In genomic region chr1:150579955-150580642, GRCh38 we compare ENCODE assay signal across 8 cellular contexts. TPM values are rescaled to one million over a fixed set of nuclear protein-coding genes. Genes with fewer than 3 reads are reported as not detected.
DNase-seq lines count a peak whose midpoint lies in the region; ATAC-seq and TF ChIP-seq lines count a peak whose summit lies in the region.

No MANE protein-coding gene starts in this region.

- H3K27ac ChIP-seq in CD4-positive, alpha-beta T cell (ENCODE audit: low read depth, low read length) = peak overlapping the region; percentile 97
- H3K27ac ChIP-seq in KMS-11 (peak overlapping the region; percentile 78), dorsolateral prefrontal cortex (peak overlapping the region; percentile 86 to 100 (median 98))

- intact Hi-C loops in CD4-positive, alpha-beta T cell (cut with DNase I, micrococcal nuclease) = loop anchor here (1.0 to 5.0 kb wide), 5 partner anchors 19 to 218 kb away; partner anchors contain the start of genes ENSA (in 2 of the 2) and RPRD2 (in 1 of the 2)
- intact Hi-C loops in dorsolateral prefrontal cortex (cut with DNase I) (loop anchor here (1.0 to 5.0 kb wide), 4 partner anchors 19 to 297 kb away; partner anchors contain the start of gene ARNT (in 1 of the 2)), posterior vena cava (cut with DNase I) (no loop called here)

- ATAC-seq in CD4-positive, alpha-beta T cell (ENCODE audit: poor library complexity) = no peak
- no peak for ATAC-seq in GM21786 (IDR thresholded peaks at IDR 0.05; ENCODE audit: unreplicated experiment)

- peaks cover 33% of the 10 kb centered on the region for H3K36me3 ChIP-seq in KMS-11 (ENCODE audit: insufficient read depth)

- H3K36me3 Mint-ChIP-seq in CD4-positive, alpha-beta T cell (ENCODE audit: low read depth) = peaks cover 57% of the 10 kb centered on the region
- peaks cover 44% of the 10 kb centered on the region for H3K36me3 Mint-ChIP-seq in nephron (ENCODE audit: low read depth)

- TF ChIP-seq CTCF in CD4-positive, alpha-beta T cell (IDR thresholded peaks at IDR 0.05) = no peak
- TF ChIP-seq CTCF in KMS-11 (conservative IDR thresholded peaks at IDR 0.05; ENCODE audit: low read depth, low read length) (no peak), dorsolateral prefrontal cortex (IDR thresholded peaks at IDR 0.05 in 54 of 56, conservative IDR thresholded peaks at IDR 0.05 in 2 of 56; ENCODE audit: low read depth in 1 of 56, partially characterized antibody in 56 of 56) (no peak), nephron (IDR thresholded peaks at IDR 0.05; ENCODE audit: unreplicated experiment in 3 of 3) (no peak)

- peaks cover 39% of the 10 kb centered on the region for H4K20me1 ChIP-seq in KMS-11 (ENCODE audit: insufficient read depth)

- peaks cover 49% of the 10 kb centered on the region for H3K79me2 ChIP-seq in KMS-11 (ENCODE audit: insufficient read depth, low read depth)

- peak overlapping the region; percentile 98 for H3K27ac Mint-ChIP-seq in CD4-positive, alpha-beta T cell
- H3K27ac Mint-ChIP-seq in nephron = peak overlapping the region; percentile 96 to 100 (median 99)

- peak overlapping the region; percentile 57 for H3K4me2 ChIP-seq in KMS-11

- peaks cover 38% of the 10 kb centered on the region for H3K4me1 ChIP-seq in KMS-11 (ENCODE audit: low read depth, poor library complexity, severe bottlenecking)

- H3K4me3 ChIP-seq in KMS-11 (IDR thresholded peaks at IDR 0.05; ENCODE audit: insufficient read depth, low read depth, low read length) (peak overlapping the region; percentile 47), dorsolateral prefrontal cortex (peak overlapping the region; percentile 59 to 99 (median 94))

- no peaks in the 10 kb centered on the region for H3K27me3 ChIP-seq in CD4-positive, alpha-beta T cell (ENCODE audit: control insufficient read depth, insufficient read depth, low read length)
- H3K27me3 ChIP-seq in KMS-11 (ENCODE audit: insufficient read depth, low read depth) (no peaks in the 10 kb centered on the region), dorsolateral prefrontal cortex (no peaks in the 10 kb centered on the region)

- DNase-seq in CD4-positive, alpha-beta T cell = no peak
- DNase-seq in dorsolateral prefrontal cortex (no peak), NCI-H82 (lab: John Stamatoyannopoulos, UW) (no peak), OCI-M1 (lab: John Stamatoyannopoulos, UW) (no peak), posterior vena cava (ENCODE audit: low spot score) (no peak)

- H3K27me3 Mint-ChIP-seq in CD4-positive, alpha-beta T cell = no peaks in the 10 kb centered on the region
- no peaks in the 10 kb centered on the region for H3K27me3 Mint-ChIP-seq in nephron (ENCODE audit: low read depth)

- H3K9me3 Mint-ChIP-seq in CD4-positive, alpha-beta T cell = no peaks in the 10 kb centered on the region
- H3K9me3 Mint-ChIP-seq in nephron = no peaks in the 10 kb centered on the region

- peak overlapping the region; percentile 73 for H2AFZ ChIP-seq in KMS-11 (ENCODE audit: low read depth)

- H3K9me3 ChIP-seq in CD4-positive, alpha-beta T cell (ENCODE audit: control insufficient read depth, low read length) = no peaks in the 10 kb centered on the region

- CTCF ChIA-PET in CD4-positive, alpha-beta T cell (lab: Charles Lee) = interaction anchor here (0.6 to 14.2 kb wide), 7 partner anchors 12 to 41 kb away, joined by 4 to 183 read pairs (median 8); no protein-coding TSS in a partner anchor

- POLR2A ChIA-PET in CD4-positive, alpha-beta T cell (lab: Charles Lee) = interaction anchor here (0.6 to 15.4 kb wide), 28 partner anchors 9 to 701 kb away, joined by 3 to 1538 read pairs (median 7); partner anchors contain the start of genes ADAMTSL4, ENSA, FALEC and GOLPH3L

- H3K4me1 Mint-ChIP-seq in CD4-positive, alpha-beta T cell (ENCODE audit: low read depth) = peaks cover 31% of the 10 kb centered on the region
- H3K4me1 Mint-ChIP-seq in nephron = peaks cover 40% of the 10 kb centered on the region

- H3K9ac ChIP-seq in KMS-11 = peak overlapping the region; percentile 92

- H3K4me3 Mint-ChIP-seq in CD4-positive, alpha-beta T cell = peak overlapping the region; percentile 99
- peak overlapping the region; percentile 90 to 98 (median 95) for H3K4me3 Mint-ChIP-seq in nephron

RNA-seq across cellular contexts. Expression of gene MCL1, which starts 0.7 kb away (rescaled TPM):
- total RNA-seq in CD4-positive, alpha-beta T cell = 100 to 1,000 TPM; 737 to 747 TPM
- total RNA-seq in dorsolateral prefrontal cortex (100 to 1,000 TPM in 19 of 120 experiments, 10 to 100 TPM in 101; 43.4 to 130 (median 70.6) TPM), posterior vena cava (100 to 1,000 TPM; 210 to 267 TPM)

RNA-seq across cellular contexts. Expression of gene ADAMTSL4, which starts 30.9 kb away (rescaled TPM):
- under 1 TPM; 0.16 to 0.22 TPM for total RNA-seq in CD4-positive, alpha-beta T cell
- total RNA-seq in dorsolateral prefrontal cortex = 1 to 10 TPM in 102 of 120 experiments, under 1 TPM in 18; 0.25 to 8.0 (median 1.9) TPM
- 10 to 100 TPM; 79.6 to 99.6 TPM for total RNA-seq in posterior vena cava

RNA-seq across cellular contexts. Expression of gene ENSA, which starts 49.3 kb away (rescaled TPM):
- total RNA-seq in CD4-positive, alpha-beta T cell = 100 to 1,000 TPM; 132 to 137 TPM
- total RNA-seq in dorsolateral prefrontal cortex = 100 to 1,000 TPM; 155 to 380 (median 257) TPM
- 100 to 1,000 TPM; 149 to 156 TPM for total RNA-seq in posterior vena cava

Comparison
In these comparisons a context has a peak if more than half of its experiments do, and no peak if none do; other contexts are left out.
1. RNA of gene ADAMTSL4, which starts 30.9 kb away (total RNA-seq): 79.6 to 99.6 TPM in posterior vena cava; 0.25 to 8.0 TPM in dorsolateral prefrontal cortex and 0.16 to 0.22 TPM in CD4-positive, alpha-beta T cell; every median in the first group is over 4 times any median in the second.
2. intact Hi-C loops: an anchor here in CD4-positive, alpha-beta T cell (1.0 to 5.0 kb wide) and dorsolateral prefrontal cortex (1.0 to 5.0 kb wide); none called in posterior vena cava.
3. Peak in every context shown above with its lines, with median percentiles within 50 percentile points of each other: H3K27ac ChIP-seq.